21 cellular contexts compared by ENCODE assay signal in the genomic region with DNA sequence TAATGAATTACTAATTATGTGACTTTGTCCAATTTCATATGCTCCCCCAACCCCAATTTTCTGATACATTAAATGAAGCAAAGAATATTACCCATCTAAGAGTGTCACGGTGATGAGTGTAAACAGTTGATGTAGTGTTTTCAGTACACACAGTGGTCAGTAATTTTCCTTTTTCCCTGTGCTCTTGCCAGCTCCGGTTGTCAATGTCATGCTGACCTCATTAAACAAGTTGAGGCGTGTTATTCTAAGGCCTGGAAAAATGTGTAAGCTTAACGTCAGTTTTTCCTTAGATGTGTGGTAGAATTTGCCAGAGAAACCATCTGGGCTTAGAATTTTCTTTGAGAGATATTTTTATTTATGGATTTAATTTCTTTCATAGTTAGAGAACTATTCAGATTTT. TPM values are rescaled to one million over a fixed set of nuclear protein-coding genes. Genes with fewer than 3 reads are reported as not detected.
DNase-seq lines count a peak whose midpoint lies in the region; FAIRE-seq and TF ChIP-seq lines count a peak whose summit lies in the region.
"Had no signal": no experiment of that assay in that cellular context is flagged by ENCODE, and none has a peak within 500 bp of the region (broad histone marks: within the 10 kb centered on the region; RNA-seq: fewer than 3 reads in every experiment).

No MANE protein-coding gene starts in this region.

- no peaks in the 10 kb centered on the region for H3K9me3 ChIP-seq in kidney (ENCODE audit: control insufficient read depth in 1 of 2, low read length in 2 of 2)
- H3K9me3 ChIP-seq: Peyer's patch, SJSA1 had no signal

- no peak for TF ChIP-seq CTCF in kidney (IDR thresholded peaks at IDR 0.05; ENCODE audit: borderline replicate concordance, extremely low read depth, insufficient read depth)

- FAIRE-seq in kidney (lab: Jason Lieb, UNC), result peak; percentile 19
- FAIRE-seq: H1 had no signal

- H3K27ac ChIP-seq in epithelial cell of prostate, result no peak overlapping the region
- no peak overlapping the region for H3K27ac ChIP-seq in kidney (ENCODE audit: low read depth in 2 of 2, low read length in 2 of 2)
- H3K27ac ChIP-seq: HL-60, Peyer's patch, SJSA1 had no signal

- no peaks in the 10 kb centered on the region for H3K4me1 ChIP-seq in kidney (ENCODE audit: control insufficient read depth in 1 of 2, insufficient read depth in 1 of 2, low read depth in 1 of 2, low read length in 2 of 2)
- H3K4me1 ChIP-seq: Peyer's patch, SJSA1 had no signal

- no peaks in the 10 kb centered on the region for H3K36me3 ChIP-seq in kidney (ENCODE audit: control insufficient read depth in 1 of 2, insufficient read depth in 2 of 2, low read length in 2 of 2)
- H3K36me3 ChIP-seq: Peyer's patch, SJSA1 had no signal

- DNase-seq in NCI-H69 (lab: John Stamatoyannopoulos, UW) (peak; percentile 82), SHP77 treated with DMSO at 0.1 percent for 48 hours (lab: John Stamatoyannopoulos, UW) (peak; percentile 59), epithelial cell of prostate (ENCODE audit: low read depth, low spot score) (peak; percentile 78), kidney (no peak), medulla oblongata (ENCODE audit: extremely low spot score) (no peak), NCI-H2029 treated with DMSO at 0.1 percent for 48 hours (lab: John Stamatoyannopoulos, UW) (no peak)
- no peak for DNase-seq in activated CD4-positive, CD25-positive, alpha-beta regulatory T cell (lab: John Stamatoyannopoulos, UW)
- DNase-seq: AML-193, DND-41, GF-D8, HFFc6, KG1, NCI-H1092 treated with DMSO at 0.1 percent for 48 hours, NCI-H1694 treated with DMSO at 0.1 percent for 48 hours, NCI-H446, NCI-H82, Peyer's patch had no signal

- no peak overlapping the region for H3K9ac ChIP-seq in kidney (ENCODE audit: low read length in 2 of 2)

- intact Hi-C loops in kidney (cut with DNase I), result no loop called here

- H3K4me3 ChIP-seq in kidney (ENCODE audit: low read length in 2 of 2), result no peak overlapping the region
- H3K4me3 ChIP-seq: Peyer's patch, SJSA1 had no signal

RNA-seq across cellular contexts. Expression of gene SERPINA6, which starts 11.7 kb away (rescaled TPM):
- total RNA-seq in kidney, result 1.7 TPM
- 12.9 TPM for polyA plus RNA-seq in kidney (ENCODE audit: insufficient read depth, low read depth, low replicate concordance)
- total RNA-seq: H1, HFFc6, Peyer's patch, SJSA1 had no signal
- polyA plus RNA-seq: H1 had no signal

RNA-seq across cellular contexts. Expression of gene SERPINA2, which starts 31.7 kb away (rescaled TPM):
- not detected for total RNA-seq in kidney
- polyA plus RNA-seq in kidney (ENCODE audit: insufficient read depth, low read depth, low replicate concordance), result not detected
- total RNA-seq: H1, HFFc6, M059J, Peyer's patch, SJSA1 had no signal
- polyA plus RNA-seq: H1 had no signal

RNA-seq across cellular contexts. Expression of gene SERPINA10, which starts 41.8 kb away (rescaled TPM):
- not detected for total RNA-seq in kidney
- not detected for polyA plus RNA-seq in kidney (ENCODE audit: insufficient read depth, low read depth, low replicate concordance)
- total RNA-seq: H1, HFFc6, M059J, Peyer's patch, SJSA1 had no signal
- polyA plus RNA-seq: H1 had no signal

RNA-seq across cellular contexts. Expression of gene SERPINA1, which starts 53.6 kb away (rescaled TPM):
- total RNA-seq in kidney, result 1,861 TPM
- 2,184 TPM for polyA plus RNA-seq in kidney (ENCODE audit: insufficient read depth, low read depth, low replicate concordance)
- total RNA-seq: H1 had no signal

Comparison
In these comparisons a context has a peak if more than half of its experiments do, and no peak if none do; other contexts are left out.
1. DNase-seq: peak in NCI-H69 (single experiment), SHP77 treated with DMSO at 0.1 percent for 48 hours (single experiment) and epithelial cell of prostate (single experiment); none in kidney (single experiment), medulla oblongata (single experiment), NCI-H2029 treated with DMSO at 0.1 percent for 48 hours (single experiment) and activated CD4-positive, CD25-positive, alpha-beta regulatory T cell (0 of 4).